ENCODE assay signal across 1 cellular context in genomic region chr1:101290119-101290921, GRCh38.
TF ChIP-seq lines count a peak whose summit lies in the region.

No MANE protein-coding gene starts in this region.

TF ChIP-seq in GM23338, 12 proteins besides CTCF, POLR2A, EP300 and RAD21 (continued from another document):
- TF ChIP-seq ZNF462 (CRISPR knock-in tag; IDR thresholded peaks at IDR 0.05): no peak
- TF ChIP-seq JUNB (IDR thresholded peaks at IDR 0.05; ENCODE audit: unreplicated experiment): no peak
- TF ChIP-seq, protein P1, sequence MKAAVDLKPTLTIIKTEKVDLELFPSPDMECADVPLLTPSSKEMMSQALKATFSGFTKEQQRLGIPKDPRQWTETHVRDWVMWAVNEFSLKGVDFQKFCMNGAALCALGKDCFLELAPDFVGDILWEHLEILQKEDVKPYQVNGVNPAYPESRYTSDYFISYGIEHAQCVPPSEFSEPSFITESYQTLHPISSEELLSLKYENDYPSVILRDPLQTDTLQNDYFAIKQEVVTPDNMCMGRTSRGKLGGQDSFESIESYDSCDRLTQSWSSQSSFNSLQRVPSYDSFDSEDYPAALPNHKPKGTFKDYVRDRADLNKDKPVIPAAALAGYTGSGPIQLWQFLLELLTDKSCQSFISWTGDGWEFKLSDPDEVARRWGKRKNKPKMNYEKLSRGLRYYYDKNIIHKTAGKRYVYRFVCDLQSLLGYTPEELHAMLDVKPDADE (IDR thresholded peaks at IDR 0.05): no peak
- TF ChIP-seq CREB1 (CRISPR knock-in tag; IDR thresholded peaks at IDR 0.05; ENCODE audit: low read depth): no peak
- no peak for TF ChIP-seq EZH2 (IDR thresholded peaks at IDR 0.05; ENCODE audit: low read depth, unreplicated experiment)
